Comparison of ENCODE assay signal across 20 cellular contexts in the genomic region with DNA sequence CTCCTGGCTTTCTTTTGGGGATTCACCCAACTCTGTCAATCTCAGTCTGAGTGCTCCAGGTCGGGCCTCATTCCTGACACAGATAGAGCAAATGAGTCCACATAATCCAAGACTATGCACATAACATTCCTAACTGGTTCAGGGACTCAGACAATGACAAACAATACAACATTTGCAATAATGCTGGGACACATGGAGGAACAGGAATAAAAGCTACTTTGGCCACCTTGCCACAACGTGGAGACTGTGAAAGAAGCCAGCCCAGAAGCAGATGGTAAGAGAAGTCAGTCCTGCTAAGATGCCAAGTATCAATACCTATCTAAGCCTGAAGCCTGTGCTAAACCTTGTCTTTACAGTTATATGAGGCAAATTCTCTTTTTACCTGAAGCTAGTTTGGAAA. TPM values are rescaled to one million over a fixed set of nuclear protein-coding genes. Genes with fewer than 3 reads are reported as not detected.
DNase-seq lines count a peak whose midpoint lies in the region; ATAC-seq and TF ChIP-seq lines count a peak whose summit lies in the region.
"Had no signal": no experiment of that assay in that cellular context is flagged by ENCODE, and none has a peak within 500 bp of the region (broad histone marks: within the 10 kb centered on the region; RNA-seq: fewer than 3 reads in every experiment).

No MANE protein-coding gene starts in this region.

- H3K27me3 Mint-ChIP-seq in natural killer cell (ENCODE audit: low read depth in 2 of 2): no peaks in the 10 kb centered on the region
- no peaks in the 10 kb centered on the region for H3K27me3 Mint-ChIP-seq in natural killer cell treated with Interleukin-12 subunit alpha and Interleukin-12 subunit beta and Interleukin-15 and Interleukin-18, amount 100 ng/mL, for 72 hours
- H3K27me3 Mint-ChIP-seq in T-helper 17 cell: no peaks in the 10 kb centered on the region
- H3K27me3 Mint-ChIP-seq in effector memory CD8-positive, alpha-beta T cell: no peaks in the 10 kb centered on the region
- no peaks in the 10 kb centered on the region for H3K27me3 Mint-ChIP-seq in progenitor cell of endocrine pancreas
- H3K27me3 Mint-ChIP-seq: IgD-negative memory B cell had no signal

- peak overlapping the region; percentile 9 for H3K4me3 Mint-ChIP-seq in natural killer cell
- no peak overlapping the region for H3K4me3 Mint-ChIP-seq in natural killer cell treated with Interleukin-12 subunit alpha and Interleukin-12 subunit beta and Interleukin-15 and Interleukin-18, amount 100 ng/mL, for 72 hours
- H3K4me3 Mint-ChIP-seq in T-helper 17 cell: peak overlapping the region; percentile 37
- H3K4me3 Mint-ChIP-seq in effector memory CD8-positive, alpha-beta T cell: peak overlapping the region; percentile 10 to 27
- no peak overlapping the region for H3K4me3 Mint-ChIP-seq in progenitor cell of endocrine pancreas (ENCODE audit: low read depth)
- H3K4me3 Mint-ChIP-seq: H9, IgD-negative memory B cell had no signal

- ATAC-seq in natural killer cell: no peak
- ATAC-seq in natural killer cell treated with Interleukin-12 subunit alpha and Interleukin-12 subunit beta and Interleukin-15 and Interleukin-18, amount 100 ng/mL, for 72 hours: no peak
- no peak for ATAC-seq in T-helper 17 cell
- ATAC-seq in effector memory CD8-positive, alpha-beta T cell (replicated peaks): no peak
- ATAC-seq in HG03025 (IDR thresholded peaks at IDR 0.05; ENCODE audit: low FRiP score, unreplicated experiment): no peak
- ATAC-seq in gastroesophageal sphincter: no peak
- ATAC-seq: GM12878 had no signal

- H3K36me3 ChIP-seq in gastroesophageal sphincter: no peaks in the 10 kb centered on the region
- H3K36me3 ChIP-seq in brain microvascular endothelial cell (replicated peaks): no peaks in the 10 kb centered on the region

- TF ChIP-seq POLR2A in gastroesophageal sphincter (IDR thresholded peaks at IDR 0.05): no peak

- H3K9me3 ChIP-seq in T-helper 17 cell (ENCODE audit: control insufficient read depth, low read length, poor library complexity, severe bottlenecking) (no peaks in the 10 kb centered on the region), gastroesophageal sphincter (no peaks in the 10 kb centered on the region)

- DNase-seq in natural killer cell (no peak), T-helper 17 cell (no peak), progenitor cell of endocrine pancreas (ENCODE audit: low spot score, unreplicated experiment) (no peak), brain microvascular endothelial cell (no peak)
- no peak for DNase-seq in natural killer cell treated with Interleukin-12 subunit alpha and Interleukin-12 subunit beta and Interleukin-15 and Interleukin-18, amount 100 ng/mL, for 72 hours (ENCODE audit: low spot score)
- DNase-seq in effector memory CD8-positive, alpha-beta T cell: no peak
- DNase-seq: DND-41, GDM1, H9, Kasumi-1, NCI-H1105, NCI-H1694 treated with DMSO at 0.1 percent for 48 hours, NCI-H2107, NCI-H226, NCI-H526, SIG-M5 had no signal

- intact Hi-C loops in natural killer cell (cut with micrococcal nuclease): loop anchor here (10.0 kb wide), 1 partner anchor 53 kb away; no protein-coding TSS in a partner anchor

- in situ Hi-C loops in brain microvascular endothelial cell (cut with HindIII; ENCODE audit: low pct_ligation_motif_present, low sequenced_read_pairs): no loop called here

- H3K27ac Mint-ChIP-seq in natural killer cell: peak overlapping the region; percentile 77 to 85
- no peak overlapping the region for H3K27ac Mint-ChIP-seq in natural killer cell treated with Interleukin-12 subunit alpha and Interleukin-12 subunit beta and Interleukin-15 and Interleukin-18, amount 100 ng/mL, for 72 hours
- peak overlapping the region; percentile 91 for H3K27ac Mint-ChIP-seq in T-helper 17 cell
- peak overlapping the region; percentile 75 to 86 for H3K27ac Mint-ChIP-seq in effector memory CD8-positive, alpha-beta T cell
- peak overlapping the region; percentile 29 for H3K27ac Mint-ChIP-seq in progenitor cell of endocrine pancreas
- H3K27ac Mint-ChIP-seq: IgD-negative memory B cell had no signal

- no peaks in the 10 kb centered on the region for H3K36me3 Mint-ChIP-seq in natural killer cell
- H3K36me3 Mint-ChIP-seq in natural killer cell treated with Interleukin-12 subunit alpha and Interleukin-12 subunit beta and Interleukin-15 and Interleukin-18, amount 100 ng/mL, for 72 hours: no peaks in the 10 kb centered on the region
- H3K36me3 Mint-ChIP-seq in T-helper 17 cell (ENCODE audit: low read depth): peaks cover 4% of the 10 kb centered on the region
- H3K36me3 Mint-ChIP-seq in effector memory CD8-positive, alpha-beta T cell (ENCODE audit: insufficient read depth): peaks cover 13% of the 10 kb centered on the region
- no peaks in the 10 kb centered on the region for H3K36me3 Mint-ChIP-seq in progenitor cell of endocrine pancreas (ENCODE audit: insufficient read depth)

- peaks cover 0 to 53% (median 0%) of the 10 kb centered on the region in 3 donors for H3K4me1 ChIP-seq in gastroesophageal sphincter

- H3K9me3 Mint-ChIP-seq in natural killer cell (no peaks in the 10 kb centered on the region), progenitor cell of endocrine pancreas (ENCODE audit: low read depth) (no peaks in the 10 kb centered on the region)
- H3K9me3 Mint-ChIP-seq in natural killer cell treated with Interleukin-12 subunit alpha and Interleukin-12 subunit beta and Interleukin-15 and Interleukin-18, amount 100 ng/mL, for 72 hours: no peaks in the 10 kb centered on the region
- H3K9me3 Mint-ChIP-seq in effector memory CD8-positive, alpha-beta T cell: no peaks in the 10 kb centered on the region
- H3K9me3 Mint-ChIP-seq: H9, IgD-negative memory B cell had no signal

- 92 to 100% methylated on average over 1 of the region's 2 CpGs for WGBS in gastroesophageal sphincter (ENCODE audit: low coverage in 1 of 2), 2 donors

- H3K27ac ChIP-seq in gastroesophageal sphincter: no peak overlapping the region
- no peak overlapping the region for H3K27ac ChIP-seq in brain microvascular endothelial cell

- no peak for TF ChIP-seq EP300 in gastroesophageal sphincter (IDR thresholded peaks at IDR 0.05)

- H3K27me3 ChIP-seq in gastroesophageal sphincter (no peaks in the 10 kb centered on the region), brain microvascular endothelial cell (replicated peaks) (no peaks in the 10 kb centered on the region)

- TF ChIP-seq CTCF in natural killer cell (IDR thresholded peaks at IDR 0.05): no peak
- TF ChIP-seq CTCF in progenitor cell of endocrine pancreas (IDR thresholded peaks at IDR 0.05; ENCODE audit: unreplicated experiment): no peak
- TF ChIP-seq CTCF in gastroesophageal sphincter (IDR thresholded peaks at IDR 0.05): no peak
- TF ChIP-seq CTCF in brain microvascular endothelial cell (IDR thresholded peaks at IDR 0.05; ENCODE audit: low read depth, low read length, missing control alignments): no peak

- peaks cover 81 to 91% of the 10 kb centered on the region in 2 donors for H3K4me1 Mint-ChIP-seq in natural killer cell
- peaks cover 61 to 71% of the 10 kb centered on the region in 2 donors for H3K4me1 Mint-ChIP-seq in natural killer cell treated with Interleukin-12 subunit alpha and Interleukin-12 subunit beta and Interleukin-15 and Interleukin-18, amount 100 ng/mL, for 72 hours (ENCODE audit: low read depth in 2 of 2)
- H3K4me1 Mint-ChIP-seq in T-helper 17 cell: peaks cover 52% of the 10 kb centered on the region
- peaks cover 63 to 86% of the 10 kb centered on the region in 2 donors for H3K4me1 Mint-ChIP-seq in effector memory CD8-positive, alpha-beta T cell (ENCODE audit: low read depth in 2 of 2)
- peaks cover 13% of the 10 kb centered on the region for H3K4me1 Mint-ChIP-seq in progenitor cell of endocrine pancreas (ENCODE audit: low read depth)

- no peak overlapping the region for H3K4me3 ChIP-seq in gastroesophageal sphincter
- H3K4me3 ChIP-seq in brain microvascular endothelial cell (ENCODE audit: low read depth, low read length): no peak overlapping the region
- H3K4me3 ChIP-seq: GM12878 had no signal

RNA-seq across cellular contexts. Expression of gene GLG1, which starts 39.0 kb away (rescaled TPM):
- 100 to 1,000 TPM; 184 to 225 (median 188) TPM for total RNA-seq in natural killer cell
- 10 to 100 TPM; 69.6 to 98.9 TPM for total RNA-seq in natural killer cell treated with Interleukin-12 subunit alpha and Interleukin-12 subunit beta and Interleukin-15 and Interleukin-18, amount 100 ng/mL, for 72 hours
- 100 to 1,000 TPM; 166 to 180 TPM for total RNA-seq in T-helper 17 cell
- total RNA-seq in progenitor cell of endocrine pancreas: 170 and 173 TPM in 2 replicates
- total RNA-seq in gastroesophageal sphincter: 100 to 1,000 TPM; 121 to 151 (median 139) TPM

Comparison
In these comparisons a context has a peak if more than half of its experiments do, and no peak if none do; other contexts are left out.
1. H3K27ac Mint-ChIP-seq: peak in natural killer cell (2 of 2), T-helper 17 cell (single experiment), effector memory CD8-positive, alpha-beta T cell (2 of 2) and progenitor cell of endocrine pancreas (single experiment); none in natural killer cell treated with Interleukin-12 subunit alpha and Interleukin-12 subunit beta and Interleukin-15 and Interleukin-18, amount 100 ng/mL, for 72 hours (0 of 2).
2. H3K4me3 Mint-ChIP-seq: peak in natural killer cell (single experiment), T-helper 17 cell (single experiment) and effector memory CD8-positive, alpha-beta T cell (2 of 2); none in natural killer cell treated with Interleukin-12 subunit alpha and Interleukin-12 subunit beta and Interleukin-15 and Interleukin-18, amount 100 ng/mL, for 72 hours (single experiment) and progenitor cell of endocrine pancreas (single experiment).